In the genomic region with DNA sequence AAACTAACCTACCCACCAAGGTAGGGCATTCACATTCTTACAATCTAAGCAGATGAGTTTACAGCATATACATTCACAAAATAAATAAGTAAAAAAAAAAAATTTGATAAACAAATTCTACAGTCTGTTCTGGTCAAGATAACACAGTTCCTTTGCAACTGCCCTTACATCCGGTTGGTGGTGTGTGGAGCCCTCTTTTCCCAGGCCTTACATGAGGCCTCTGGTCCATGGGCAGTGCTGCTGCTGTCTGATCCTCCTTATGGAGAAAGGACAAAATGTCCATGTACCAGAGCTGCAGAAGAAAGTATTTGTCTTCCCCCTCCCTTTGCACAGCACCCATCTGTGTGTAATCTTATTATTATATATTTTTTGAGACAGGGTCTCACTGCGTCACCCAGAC, we compare ENCODE assay signal across 16 cellular contexts. TPM values are rescaled to one million over a fixed set of nuclear protein-coding genes. Genes with fewer than 3 reads are reported as not detected.
DNase-seq lines count a peak whose midpoint lies in the region; ATAC-seq and TF ChIP-seq lines count a peak whose summit lies in the region.
"Had no signal": no experiment of that assay in that cellular context is flagged by ENCODE, and none has a peak within 500 bp of the region (broad histone marks: within the 10 kb centered on the region; RNA-seq: fewer than 3 reads in every experiment).

No MANE protein-coding gene starts in this region.

- DNase-seq in CD4-positive, CD25-positive, alpha-beta regulatory T cell: no peak
- peak; percentile 16 for DNase-seq in NCI-H526 treated with DMSO at 0.1 percent for 48 hours (lab: John Stamatoyannopoulos, UW)
- DNase-seq in central memory CD8-positive, alpha-beta T cell (ENCODE audit: low spot score in 2 of 2): no peak
- peak; percentile 11 for DNase-seq in midbrain (lab: John Stamatoyannopoulos, UW)
- DNase-seq in AG20443 (ENCODE audit: low spot score): no peak
- DNase-seq in HPDE6-E6E7 (ENCODE audit: extremely low spot score): no peak
- no peak for DNase-seq in mammary epithelial cell
- DNase-seq in stimulated activated CD4-positive, alpha-beta T cell treated with anti-CD3 and anti-CD28 coated beads, Interleukin-2, amount 100 ng/mL, for 48 hours: no peak
- DNase-seq: activated CD8-positive, alpha-beta T cell treated with anti-CD3 and anti-CD28 coated beads for 36 hours; activated effector memory CD4-positive, alpha-beta T cell treated with anti-CD3 and anti-CD28 coated beads, Interleukin-2, amount 50 U/mL, for 16 hours; C1 segment of cervical spinal cord; NCI-H2081 treated with DMSO at 0.1 percent for 48 hours; retina; stomach had no signal

- no peaks in the 10 kb centered on the region for H4K20me1 ChIP-seq in mammary epithelial cell (ENCODE audit: insufficient read depth, low read length)

- no peak for TF ChIP-seq CTCF in mammary epithelial cell (conservative IDR thresholded peaks at IDR 0.05 in 1 of 2, IDR thresholded peaks at IDR 0.05 in 1 of 2; ENCODE audit: extremely low read depth in 1 of 2, insufficient read depth in 1 of 2, low read depth in 1 of 2, low read length in 2 of 2)

- no peak overlapping the region for H3K27ac Mint-ChIP-seq in CD4-positive, CD25-positive, alpha-beta regulatory T cell
- peak overlapping the region; percentile 49 for H3K27ac Mint-ChIP-seq in central memory CD8-positive, alpha-beta T cell (ENCODE audit: low read depth)
- H3K27ac Mint-ChIP-seq: activated CD8-positive, alpha-beta T cell treated with anti-CD3 and anti-CD28 coated beads for 36 hours had no signal

- H3K27ac ChIP-seq in CD4-positive, CD25-positive, alpha-beta regulatory T cell (ENCODE audit: insufficient read depth, low read length, poor library complexity, severe bottlenecking): no peak overlapping the region
- no peak overlapping the region for H3K27ac ChIP-seq in mammary epithelial cell (ENCODE audit: insufficient read depth, low read depth, low read length)

- BruUV-seq in mammary epithelial cell (replicated peaks; lab: Mats Ljungman, UMichigan): no TSS peak

- no peaks in the 10 kb centered on the region for H3K9me3 ChIP-seq in CD4-positive, CD25-positive, alpha-beta regulatory T cell (ENCODE audit: control insufficient read depth in 2 of 2, low read length in 2 of 2)
- H3K9me3 ChIP-seq in mammary epithelial cell (replicated peaks; ENCODE audit: insufficient read depth, low read length): no peaks in the 10 kb centered on the region
- H3K9me3 ChIP-seq: stomach had no signal

- H3K79me2 ChIP-seq in mammary epithelial cell (ENCODE audit: insufficient read depth, low read length): peaks cover 63% of the 10 kb centered on the region

- H3K27me3 ChIP-seq in CD4-positive, CD25-positive, alpha-beta regulatory T cell (ENCODE audit: control insufficient read depth, insufficient read depth, low read length): no peaks in the 10 kb centered on the region
- no peaks in the 10 kb centered on the region for H3K27me3 ChIP-seq in mammary epithelial cell (ENCODE audit: insufficient read depth, low read length)
- H3K27me3 ChIP-seq: stomach had no signal

- intact Hi-C loops in mammary epithelial cell (cut with micrococcal nuclease): loop anchor here (5.0 to 10.0 kb wide), 2 partner anchors 193 to 435 kb away; no protein-coding TSS in a partner anchor

- H3K36me3 Mint-ChIP-seq in CD4-positive, CD25-positive, alpha-beta regulatory T cell: no peaks in the 10 kb centered on the region
- peaks cover 12% of the 10 kb centered on the region for H3K36me3 Mint-ChIP-seq in central memory CD8-positive, alpha-beta T cell (ENCODE audit: insufficient read depth)

- no peak overlapping the region for H3K9ac ChIP-seq in mammary epithelial cell (ENCODE audit: insufficient read depth, low read length)

- no peak overlapping the region for H3K4me2 ChIP-seq in mammary epithelial cell (ENCODE audit: insufficient read depth, low read depth, low read length)

- WGBS in mammary epithelial cell (ENCODE audit: low coverage, missing lambda C conversion rate): 97% methylated on average over 2 of the region's 2 CpGs

- H3K36me3 ChIP-seq in CD4-positive, CD25-positive, alpha-beta regulatory T cell (ENCODE audit: control insufficient read depth, insufficient read depth, low read length): no peaks in the 10 kb centered on the region
- peaks cover 2% of the 10 kb centered on the region for H3K36me3 ChIP-seq in mammary epithelial cell (ENCODE audit: insufficient read depth, low read length)

- H3K4me3 ChIP-seq in CD4-positive, CD25-positive, alpha-beta regulatory T cell (ENCODE audit: low read depth, low read length): no peak overlapping the region
- no peak overlapping the region for H3K4me3 ChIP-seq in mammary epithelial cell (replicated peaks in 1 of 3; ENCODE audit: insufficient read depth in 1 of 3, low read depth in 2 of 3, low read length in 3 of 3)

- H3K4me1 ChIP-seq in CD4-positive, CD25-positive, alpha-beta regulatory T cell (ENCODE audit: control insufficient read depth, insufficient read depth, low read length, poor library complexity, severe bottlenecking): peaks cover 24% of the 10 kb centered on the region
- peaks cover 24% of the 10 kb centered on the region for H3K4me1 ChIP-seq in mammary epithelial cell (ENCODE audit: insufficient read depth, low read length)

- peaks cover 9% of the 10 kb centered on the region for H3K27me3 Mint-ChIP-seq in CD4-positive, CD25-positive, alpha-beta regulatory T cell
- no peaks in the 10 kb centered on the region for H3K27me3 Mint-ChIP-seq in central memory CD8-positive, alpha-beta T cell

- peaks cover 0 to 1% (median 0%) of the 10 kb centered on the region in 7 donors for H3K9me3 Mint-ChIP-seq in CD4-positive, CD25-positive, alpha-beta regulatory T cell
- H3K9me3 Mint-ChIP-seq in central memory CD8-positive, alpha-beta T cell: no peaks in the 10 kb centered on the region
- H3K9me3 Mint-ChIP-seq: activated CD8-positive, alpha-beta T cell treated with anti-CD3 and anti-CD28 coated beads for 36 hours had no signal

- CTCF ChIA-PET in mammary epithelial cell (lab: Charles Lee; ENCODE audit: low non-redundant PET): no interaction called here

- H3K4me1 Mint-ChIP-seq in CD4-positive, CD25-positive, alpha-beta regulatory T cell: peaks cover 8 to 30% (median 13%) of the 10 kb centered on the region in 4 donors
- H3K4me1 Mint-ChIP-seq in central memory CD8-positive, alpha-beta T cell: peaks cover 23% of the 10 kb centered on the region

- in situ Hi-C loops in mammary epithelial cell (cut with MboI; ENCODE audit: low sequenced_read_pairs in 2 of 2): no loop called here

- no peak overlapping the region for H2AFZ ChIP-seq in mammary epithelial cell (ENCODE audit: low read depth, low read length)

- no peak for ATAC-seq in CD4-positive, CD25-positive, alpha-beta regulatory T cell (ENCODE audit: low read depth in 2 of 2)
- ATAC-seq in central memory CD8-positive, alpha-beta T cell (replicated peaks; ENCODE audit: extremely low read depth, poor library complexity, severe bottlenecking): no peak
- ATAC-seq: activated CD8-positive, alpha-beta T cell treated with anti-CD3 and anti-CD28 coated beads for 36 hours had no signal

- peak overlapping the region in 3 of 4 donors; percentile 66 to 99 (median 81) for H3K4me3 Mint-ChIP-seq in CD4-positive, CD25-positive, alpha-beta regulatory T cell
- no peak overlapping the region for H3K4me3 Mint-ChIP-seq in central memory CD8-positive, alpha-beta T cell
- H3K4me3 Mint-ChIP-seq: activated CD8-positive, alpha-beta T cell treated with anti-CD3 and anti-CD28 coated beads for 36 hours had no signal

- dilution Hi-C loops in mammary epithelial cell (cut with HindIII; ENCODE audit: low sequenced_read_pairs): no loop called here

RNA-seq across cellular contexts. Expression of gene SEPTIN11, which starts 2.2 kb away (rescaled TPM):
- 29.4 TPM for total RNA-seq in CD4-positive, CD25-positive, alpha-beta regulatory T cell
- 10 to 100 TPM; 17.1 to 29.7 (median 21.0) TPM for polyA plus RNA-seq in CD4-positive, CD25-positive, alpha-beta regulatory T cell
- total RNA-seq in mammary epithelial cell: 100 to 1,000 TPM; 156 to 188 TPM
- 102 TPM for polyA plus RNA-seq in mammary epithelial cell
- 154 TPM for polyA minus RNA-seq in mammary epithelial cell

RNA-seq across cellular contexts. Expression of gene SOWAHB, which starts 49.4 kb away (rescaled TPM):
- not detected for total RNA-seq in CD4-positive, CD25-positive, alpha-beta regulatory T cell
- not detected for polyA plus RNA-seq in CD4-positive, CD25-positive, alpha-beta regulatory T cell
- total RNA-seq in mammary epithelial cell: 1 to 10 TPM; 2.9 to 8.3 TPM
- polyA plus RNA-seq in mammary epithelial cell: 0.33 TPM
- polyA minus RNA-seq in mammary epithelial cell: 0.47 TPM
- total RNA-seq: activated CD8-positive, alpha-beta T cell treated with anti-CD3 and anti-CD28 coated beads for 36 hours; LHCN-M2; T-helper 1 cell treated with Interleukin-12 subunit alpha and Interleukin-12 subunit beta and Interleukin-4 antibody, amounts not matched to agents 30 ng/mL and 1 ng/mL, for 36 hours had no signal

Comparison
In these comparisons a context has a peak if more than half of its experiments do, and no peak if none do; other contexts are left out.
1. DNase-seq: peak in NCI-H526 treated with DMSO at 0.1 percent for 48 hours (single experiment) and midbrain (single experiment); none in CD4-positive, CD25-positive, alpha-beta regulatory T cell (0 of 3), central memory CD8-positive, alpha-beta T cell (0 of 2), AG20443 (single experiment), HPDE6-E6E7 (single experiment), mammary epithelial cell (single experiment) and stimulated activated CD4-positive, alpha-beta T cell treated with anti-CD3 and anti-CD28 coated beads, Interleukin-2, amount 100 ng/mL, for 48 hours (0 of 2).